ENCODE assay signal across 20 cellular contexts in the genomic region with DNA sequence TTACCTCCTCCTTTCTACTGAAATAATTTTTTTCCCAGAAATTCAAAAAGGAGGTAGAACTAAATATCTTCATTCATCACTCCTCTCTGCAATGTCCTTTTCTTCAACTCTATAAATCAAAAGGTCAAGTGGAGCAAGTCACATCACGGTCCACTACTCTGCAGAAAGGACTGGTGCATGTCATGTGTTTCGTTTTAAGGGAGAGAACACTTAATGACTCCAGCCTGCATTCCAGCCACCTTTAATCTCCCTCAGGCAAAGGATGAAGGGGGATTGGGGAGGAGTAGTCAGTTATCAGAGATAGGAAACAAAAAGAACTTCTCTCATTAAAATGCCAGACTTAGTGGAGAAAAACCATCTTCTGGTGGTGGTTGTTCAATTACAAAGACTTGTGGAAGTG.
DNase-seq lines count a peak whose midpoint lies in the region; ATAC-seq and TF ChIP-seq lines count a peak whose summit lies in the region.
"Had no signal": no experiment of that assay in that cellular context is flagged by ENCODE, and none has a peak within 500 bp of the region (broad histone marks: within the 10 kb centered on the region; RNA-seq: fewer than 3 reads in every experiment).

No MANE protein-coding gene starts in this region.

- H3K9me3 ChIP-seq in cardiac muscle cell (ENCODE audit: low read depth) (no peaks in the 10 kb centered on the region), left ventricle myocardium inferior (replicated peaks) (no peaks in the 10 kb centered on the region), adipocyte (ENCODE audit: control insufficient read depth, low read length) (no peaks in the 10 kb centered on the region), thyroid gland (no peaks in the 10 kb centered on the region), MM.1S (replicated peaks; ENCODE audit: insufficient read depth, low read length) (no peaks in the 10 kb centered on the region), hepatocyte (ENCODE audit: low read depth) (no peaks in the 10 kb centered on the region)
- H3K9me3 ChIP-seq: A549 had no signal

- H3K56ac ChIP-seq in mesendoderm (ENCODE audit: low read length): no peak overlapping the region

- no peak overlapping the region for H4K5ac ChIP-seq in mesendoderm (ENCODE audit: low read length)

- H2BK15ac ChIP-seq in mesendoderm (replicated peaks; ENCODE audit: low read depth): no peak overlapping the region

- no CpG with 5 or more reads among the region's 2 CpGs for WGBS in mesendoderm (ENCODE audit: extremely low coverage, insufficient coverage, low lambda C conversion rate)
- WGBS in thyroid gland, 2 donors: 11 to 12% methylated on average over 2 of the region's 2 CpGs
- 2% methylated on average over 2 of the region's 2 CpGs for WGBS in hepatocyte (ENCODE audit: low lambda C conversion rate, missing lambda C conversion rate)

- H3K27me3 ChIP-seq in cardiac muscle cell (no peaks in the 10 kb centered on the region), left ventricle myocardium inferior (ENCODE audit: low read depth) (no peaks in the 10 kb centered on the region), adipocyte (replicated peaks; ENCODE audit: control insufficient read depth, insufficient read depth, low read length) (no peaks in the 10 kb centered on the region), mesendoderm (ENCODE audit: insufficient read depth, low read length, poor library complexity) (no peaks in the 10 kb centered on the region), thyroid gland (no peaks in the 10 kb centered on the region), MM.1S (replicated peaks; ENCODE audit: insufficient read depth, low read length) (no peaks in the 10 kb centered on the region), hepatocyte (no peaks in the 10 kb centered on the region)

- H3K36me3 ChIP-seq in cardiac muscle cell (no peaks in the 10 kb centered on the region), left ventricle myocardium inferior (no peaks in the 10 kb centered on the region), adipocyte (ENCODE audit: control insufficient read depth, insufficient read depth, low read length, severe bottlenecking) (no peaks in the 10 kb centered on the region), mesendoderm (ENCODE audit: control insufficient read depth, insufficient read depth, low read length) (no peaks in the 10 kb centered on the region), thyroid gland (no peaks in the 10 kb centered on the region), MM.1S (replicated peaks; ENCODE audit: insufficient read depth, low read length) (no peaks in the 10 kb centered on the region), hepatocyte (replicated peaks; ENCODE audit: insufficient read depth, low read depth) (no peaks in the 10 kb centered on the region)

- H2AFZ ChIP-seq in MM.1S (ENCODE audit: low read length) (no peak overlapping the region), hepatocyte (no peak overlapping the region)
- H2AFZ ChIP-seq: PC-9 had no signal

- H4K8ac ChIP-seq in mesendoderm (ENCODE audit: low read depth, low read length): no peak overlapping the region

- H3K4me2 ChIP-seq in mesendoderm (ENCODE audit: low read length) (no peak overlapping the region), MM.1S (ENCODE audit: low read depth, low read length) (no peak overlapping the region), hepatocyte (no peak overlapping the region)
- H3K4me2 ChIP-seq: A549, PC-9 had no signal

- H3K23ac ChIP-seq in mesendoderm (ENCODE audit: low read length): no peak overlapping the region

- intact Hi-C loops in left ventricle myocardium inferior (cut with micrococcal nuclease): no loop called here
- intact Hi-C loops in thyroid gland (cut with DNase I): no loop called here

- H3K79me1 ChIP-seq in mesendoderm (ENCODE audit: low read length): no peaks in the 10 kb centered on the region

- H3K27ac ChIP-seq in cardiac muscle cell (peak overlapping the region; percentile 92), left ventricle myocardium inferior (replicated peaks) (no peak overlapping the region), mesendoderm (ENCODE audit: low read depth, low read length) (no peak overlapping the region), thyroid gland (peak overlapping the region; percentile 50 to 77 (median 68)), MM.1S (ENCODE audit: low read length) (no peak overlapping the region), hepatocyte (no peak overlapping the region)
- H3K27ac ChIP-seq: A549, PC-9 had no signal

- H3K9me2 ChIP-seq in MM.1S (replicated peaks; ENCODE audit: insufficient read depth, low read length): no peaks in the 10 kb centered on the region
- no peaks in the 10 kb centered on the region for H3K9me2 ChIP-seq in hepatocyte (replicated peaks; ENCODE audit: insufficient read depth)

- H3K4me1 ChIP-seq in cardiac muscle cell (ENCODE audit: low read depth): peaks cover 26% of the 10 kb centered on the region
- H3K4me1 ChIP-seq in left ventricle myocardium inferior: peaks cover 5% of the 10 kb centered on the region
- H3K4me1 ChIP-seq in adipocyte (ENCODE audit: control insufficient read depth, insufficient read depth, low read length): peaks cover 26% of the 10 kb centered on the region
- peaks cover 2% of the 10 kb centered on the region for H3K4me1 ChIP-seq in mesendoderm (ENCODE audit: control insufficient read depth, low read depth, low read length)
- H3K4me1 ChIP-seq in thyroid gland: peaks cover 14 to 18% of the 10 kb centered on the region in 2 donors
- peaks cover 5% of the 10 kb centered on the region for H3K4me1 ChIP-seq in MM.1S (ENCODE audit: low read length)
- peaks cover 4% of the 10 kb centered on the region for H3K4me1 ChIP-seq in hepatocyte (ENCODE audit: insufficient read depth)

- no peak overlapping the region for H3K9ac ChIP-seq in adipocyte (ENCODE audit: low read length)
- no peak overlapping the region for H3K9ac ChIP-seq in mesendoderm (ENCODE audit: low read length)
- no peak overlapping the region for H3K9ac ChIP-seq in MM.1S (ENCODE audit: low read length)

- no peak overlapping the region for H3K18ac ChIP-seq in mesendoderm (ENCODE audit: low read length)

- H2AK5ac ChIP-seq in mesendoderm (ENCODE audit: low read length): no peak overlapping the region

- DNase-seq in cardiac muscle cell (ENCODE audit: low read depth in 1 of 2, low spot score in 1 of 2): peak in 1 of 2 donors; percentile 72
- no peak for DNase-seq in left ventricle myocardium inferior
- peak; percentile 27 for DNase-seq in adipocyte (ENCODE audit: low read depth)
- peak; percentile 77 for DNase-seq in mesendoderm
- DNase-seq in thyroid gland: peak; percentile 43 to 52
- no peak for DNase-seq in MM.1S
- DNase-seq in hepatocyte (ENCODE audit: low spot score): no peak
- DNase-seq: C1 segment of cervical spinal cord, DMS 273 treated with DMSO at 0.1 percent for 48 hours, GDM1, KBM-7, NCI-H1436, NCI-H2029 treated with DMSO at 0.1 percent for 48 hours, NCI-H2171 treated with DMSO at 0.1 percent for 48 hours, NCI-H446 treated with DMSO at 0.1 percent for 48 hours, NCI-H748 treated with DMSO at 0.1 percent for 48 hours, PC-9 had no signal

- H2BK5ac ChIP-seq in mesendoderm (ENCODE audit: low read length): no peak overlapping the region

- H3K4me3 ChIP-seq in cardiac muscle cell (no peak overlapping the region), left ventricle myocardium inferior (no peak overlapping the region), adipocyte (ENCODE audit: low read length) (no peak overlapping the region), mesendoderm (ENCODE audit: low read length) (no peak overlapping the region), thyroid gland (replicated peaks in 1 of 3) (no peak overlapping the region), MM.1S (ENCODE audit: low read length) (no peak overlapping the region), hepatocyte (no peak overlapping the region)
- H3K4me3 ChIP-seq: A549, GM12878, PC-9 had no signal

- no peak for ATAC-seq in HG02938 (IDR thresholded peaks at IDR 0.05; ENCODE audit: unreplicated experiment)
- ATAC-seq: A549, GM12878 had no signal

- H4K20me1 ChIP-seq in MM.1S (ENCODE audit: insufficient read depth, low read length): no peaks in the 10 kb centered on the region
- H4K20me1 ChIP-seq in hepatocyte (ENCODE audit: insufficient read depth, poor library complexity, severe bottlenecking): no peaks in the 10 kb centered on the region

- no peak for TF ChIP-seq POLR2A in thyroid gland (IDR thresholded peaks at IDR 0.05)

- no peak for TF ChIP-seq CTCF in cardiac muscle cell (IDR thresholded peaks at IDR 0.05; ENCODE audit: low read depth, low read length)
- TF ChIP-seq CTCF in left ventricle myocardium inferior (IDR thresholded peaks at IDR 0.05; ENCODE audit: borderline replicate concordance): no peak
- no peak for TF ChIP-seq CTCF in thyroid gland (IDR thresholded peaks at IDR 0.05)
- TF ChIP-seq CTCF in MM.1S (IDR thresholded peaks at IDR 0.05; ENCODE audit: low read length): no peak
- no peak for TF ChIP-seq CTCF in hepatocyte (IDR thresholded peaks at IDR 0.05; ENCODE audit: poor library complexity)

- H3K4ac ChIP-seq in mesendoderm (ENCODE audit: low read depth, low read length): no peak overlapping the region

- no peaks in the 10 kb centered on the region for H3F3A ChIP-seq in MM.1S (ENCODE audit: insufficient read depth, low read length)

- H3K79me2 ChIP-seq in mesendoderm (ENCODE audit: control insufficient read depth, insufficient read depth, low read length): no peaks in the 10 kb centered on the region
- H3K79me2 ChIP-seq in MM.1S (ENCODE audit: low read length): no peaks in the 10 kb centered on the region
- H3K79me2 ChIP-seq in hepatocyte: no peaks in the 10 kb centered on the region

- no peak overlapping the region for H2BK120ac ChIP-seq in mesendoderm (ENCODE audit: low read depth, low read length)

Comparison
In these comparisons a context has a peak if more than half of its experiments do, and no peak if none do; other contexts are left out.
1. H3K27ac ChIP-seq: peak in cardiac muscle cell (single experiment) and thyroid gland (3 of 3); none in left ventricle myocardium inferior (single experiment), mesendoderm (single experiment), MM.1S (single experiment) and hepatocyte (single experiment).
2. DNase-seq: peak in adipocyte (single experiment), mesendoderm (single experiment) and thyroid gland (2 of 2); none in left ventricle myocardium inferior (single experiment), MM.1S (single experiment) and hepatocyte (single experiment).